8 cellular contexts compared by ENCODE assay signal in the genomic region with DNA sequence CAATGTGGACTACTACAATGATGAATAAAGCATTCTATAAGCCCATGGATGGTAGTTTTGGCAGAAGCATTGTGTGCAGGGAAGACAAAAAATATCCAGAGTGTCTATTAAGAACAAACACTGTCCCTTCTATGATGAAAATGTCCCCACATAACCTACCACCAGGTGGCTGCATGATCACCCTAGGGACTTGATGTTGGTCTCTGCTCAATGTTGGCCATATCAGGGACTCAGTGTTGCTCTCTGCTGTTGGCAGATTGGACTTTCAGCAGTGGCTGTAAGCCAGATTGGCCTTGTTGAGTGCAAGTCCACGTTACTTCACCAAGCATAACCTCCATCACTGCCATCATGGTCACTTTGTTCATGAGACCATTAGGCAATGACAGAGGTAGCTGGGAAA. TPM values are rescaled to one million over a fixed set of nuclear protein-coding genes. Genes with fewer than 3 reads are reported as not detected.
A peak's percentile ranks its signal among the peaks of the same experiment; 100 is the strongest.
DNase-seq lines count a peak whose midpoint lies in the region; ATAC-seq, FAIRE-seq and TF ChIP-seq lines count a peak whose summit lies in the region.
"Not testable (repeated sequence)": the region's sequence is repeated elsewhere in the genome, so short reads cannot be mapped to it uniquely, and the experiment has no call there.
"Had no signal": no experiment of that assay in that cellular context is flagged by ENCODE, and none has a peak within 500 bp of the region (broad histone marks: within the 10 kb centered on the region; RNA-seq: fewer than 3 reads in every experiment).

No MANE protein-coding gene starts in this region.

- not testable (repeated sequence) for H3K36me3 Mint-ChIP-seq in Caco-2 (ENCODE audit: insufficient read depth, unreplicated experiment)

- not testable (repeated sequence) for H3K27ac Mint-ChIP-seq in Caco-2 (ENCODE audit: unreplicated experiment)

- peak in 1 of 2 experiments; percentile 12; a peak in 1 of 4 replicates for TF ChIP-seq RAD21 in K562 (CRISPR knock-in tag; conservative IDR thresholded peaks at IDR 0.05 in 1 of 2, IDR thresholded peaks at IDR 0.05 in 1 of 2)

- not testable (repeated sequence) for H4K20me1 ChIP-seq in PC-9 (ENCODE audit: insufficient read depth); K562 (replicated peaks; ENCODE audit: control insufficient read depth, insufficient read depth, low read length)

- not testable (repeated sequence) for TF ChIP-seq POLR2A in GM18505 (IDR thresholded peaks at IDR 0.05; ENCODE audit: borderline replicate concordance, extremely low read depth, insufficient read depth, insufficient read length); NB4 (IDR thresholded peaks at IDR 0.05; ENCODE audit: extremely low read depth, insufficient read length); K562 (conservative IDR thresholded peaks at IDR 0.05)

- peaks cover 20% of the 10 kb centered on the region for H3K4me1 ChIP-seq in Caco-2
- H3K4me1 ChIP-seq in PC-9 (replicated peaks; ENCODE audit: insufficient read depth): 0 out of 2 replicates have a peak, but pooled peaks cover 12% of the 10 kb centered on the region
- H3K4me1 ChIP-seq in K562 (replicated peaks in 1 of 2; ENCODE audit: control insufficient read depth in 2 of 2, insufficient read depth in 2 of 2, low read length in 2 of 2): not testable (repeated sequence)

- POLR2A ChIA-PET in Caco-2 (lab: Charles Lee); PC-9 (lab: Charles Lee; ENCODE audit: unreplicated experiment); K562 (lab: Yijun Ruan, JAX): not testable (repeated sequence)

- not testable (repeated sequence) for H2AFZ ChIP-seq in PC-9; K562 (ENCODE audit: low read depth, low read length)

- not testable (repeated sequence) for H3K9ac ChIP-seq in K562 (ENCODE audit: insufficient read depth in 1 of 2, low read depth in 2 of 2, low read length in 2 of 2)

- H3K9me3 ChIP-seq in Caco-2; PC-9 (ENCODE audit: insufficient read depth, low read depth); K562 (replicated peaks; ENCODE audit: control insufficient read depth, insufficient read depth, low read depth, low read length): not testable (repeated sequence)

- not testable (repeated sequence) for H3K4me3 ChIP-seq in Caco-2 (ENCODE audit: low read depth, low read length); NB4 (ENCODE audit: low read depth, low read length); PC-9; K562

- intact Hi-C loops in Caco-2 (cut with micrococcal nuclease; ENCODE audit: unreplicated experiment); PC-9 (cut with micrococcal nuclease; ENCODE audit: unreplicated experiment); K562 (cut with micrococcal nuclease); left colon (cut with DNase I, micrococcal nuclease): not testable (repeated sequence)

- WGBS in K562 (ENCODE audit: insufficient coverage, low coverage, missing lambda C conversion rate): 0% methylated on average over 1 of the region's 1 CpG

- H3K9me2 ChIP-seq in PC-9 (ENCODE audit: insufficient read depth): not testable (repeated sequence)

- CTCF ChIA-PET in Caco-2 (lab: Charles Lee); PC-9 (lab: Charles Lee): not testable (repeated sequence)
- CTCF ChIA-PET in K562 (lab: Yijun Ruan, JAX; ENCODE audit: low intra/inter-chr PET ratio): interaction anchor here (0.6 to 1.2 kb wide), 2 partner anchors 361 to 1351 kb away, joined by 3 to 6 read pairs; no protein-coding TSS in a partner anchor

- BruUV-seq in Caco-2 (replicated peaks; lab: Mats Ljungman, UMichigan); PC-9 (replicated peaks; lab: Mats Ljungman, UMichigan); K562 (replicated peaks; lab: Mats Ljungman, UMichigan): not testable (repeated sequence)

- H3F3A ChIP-seq in PC-9 (ENCODE audit: insufficient read depth, low read depth): not testable (repeated sequence)

- not testable (repeated sequence) for H3K27me3 Mint-ChIP-seq in Caco-2 (ENCODE audit: insufficient read depth, unreplicated experiment)

- TF ChIP-seq CTCF in Caco-2 (IDR thresholded peaks at IDR 0.05; ENCODE audit: insufficient read depth in 1 of 2, low read depth in 1 of 2, low read length in 1 of 2, severe bottlenecking in 1 of 2, unreplicated experiment in 1 of 2) (peak; percentile 43 to 47), PC-9 (conservative IDR thresholded peaks at IDR 0.05) (0 out of 2 replicates have a peak, but pooled peaks have one; percentile 23), K562 (IDR thresholded peaks at IDR 0.05 in 2 of 3, conservative IDR thresholded peaks at IDR 0.05 in 1 of 3; ENCODE audit: insufficient read depth in 2 of 3, low read depth in 1 of 3, low read length in 3 of 3) (peak in 2 of 3 experiments; percentile 30 to 63; a peak in 4 of 6 replicates)
- TF ChIP-seq CTCF in NB4 (IDR thresholded peaks at IDR 0.05; ENCODE audit: low read depth, low read length): not testable (repeated sequence)

- not testable (repeated sequence) for H3K4me2 ChIP-seq in PC-9; K562 (ENCODE audit: insufficient read depth, low read length)

- not testable (repeated sequence) for H3K79me2 ChIP-seq in PC-9 (ENCODE audit: low read depth); K562 (ENCODE audit: control insufficient read depth, insufficient read depth, low read length)

- not testable (repeated sequence) for H3K36me3 ChIP-seq in Caco-2 (ENCODE audit: control insufficient read depth, insufficient read depth, low read length); PC-9 (ENCODE audit: low read depth); K562 (ENCODE audit: control insufficient read depth, insufficient read depth, low read length)

- not testable (repeated sequence) for H3K27ac ChIP-seq in PC-9; K562 (ENCODE audit: extremely low read depth, low read depth, low read length)

- H3K4me3 Mint-ChIP-seq in Caco-2 (ENCODE audit: unreplicated experiment): not testable (repeated sequence)

- peak; percentile 55 for ATAC-seq in GM18505 (IDR thresholded peaks at IDR 0.05; ENCODE audit: unreplicated experiment)
- peak; percentile 57 for ATAC-seq in HG03342 (IDR thresholded peaks at IDR 0.05; ENCODE audit: unreplicated experiment)
- peak; percentile 72 for ATAC-seq in K562
- ATAC-seq in left colon: peak; percentile 53

- H3K4me1 Mint-ChIP-seq in Caco-2 (ENCODE audit: low read depth, unreplicated experiment): peaks cover 17% of the 10 kb centered on the region

- not testable (repeated sequence) for FAIRE-seq in K562 (lab: Jason Lieb, UNC)

- H3K9me3 Mint-ChIP-seq in Caco-2 (ENCODE audit: unreplicated experiment): not testable (repeated sequence)

- peak in 1 of 2 experiments; percentile 55 for DNase-seq in Caco-2
- peak; percentile 17 for DNase-seq in NB4 (ENCODE audit: low read depth)
- not testable (repeated sequence) for DNase-seq in PC-9, left colon
- peak in 1 of 4 experiments; percentile 12 for DNase-seq in K562 (ENCODE audit: extremely low read depth in 1 of 4, low spot score in 3 of 4)

- not testable (repeated sequence) for TF ChIP-seq EP300 in K562 (IDR thresholded peaks at IDR 0.05; ENCODE audit: low read length)

- in situ Hi-C loops in K562 (cut with MboI): not testable (repeated sequence)

- H3K27me3 ChIP-seq in Caco-2 (replicated peaks; ENCODE audit: control insufficient read depth, insufficient read depth, low read length); PC-9 (ENCODE audit: insufficient read depth, low read depth); K562 (ENCODE audit: control insufficient read depth in 2 of 2, insufficient read depth in 2 of 2, low read length in 2 of 2): not testable (repeated sequence)

- not testable (repeated sequence) for H3K9me1 ChIP-seq in K562 (ENCODE audit: control insufficient read depth, insufficient read depth, low read length)

RNA-seq across cellular contexts. Expression of a gene that starts 44.2 kb away (rescaled TPM):
- total RNA-seq in Caco-2 (2022) (58.2 and 60.0 TPM in 2 replicates), PC-9 (2021) (11.4 and 13.3 TPM in 2 replicates), K562 (2014; rRNA removed) (not detected in 2 replicates), K562 (2014; rRNA removed; fragmentation: Illumina TruSeq; extraction: Trizol) (not detected in 2 replicates), K562 (2015; rRNA removed; fragmentation: Illumina TruSeq; extraction: Trizol) (not detected in 2 replicates), K562 (2021) (0.07 and 0.16 TPM in 2 replicates), left colon (100 to 1,000 TPM; 309 to 343 TPM)
- total RNA-seq in K562 (2011; cell fraction: chromatin; rRNA removed; ENCODE audit: low replicate concordance): not detected in 2 replicates
- not detected in 2 replicates for total RNA-seq in K562 (2011; cell fraction: nucleolus; rRNA removed)
- total RNA-seq in K562 (2011; cell fraction: nucleoplasm; rRNA removed): not detected in 2 replicates
- polyA plus RNA-seq in K562 (2011; rRNA removed) (not detected in 2 replicates), K562 (2014; fragmentation: Illumina TruSeq; extraction: Trizol) (not detected in 2 replicates), K562 (2014; fragmentation: Nextera tagmentation; extraction: Ambion mirVana) (not detected), K562 (2014; rRNA removed) (not detected in 2 replicates)
- not detected in 2 replicates for polyA plus RNA-seq in K562 (2011; cell fraction: cytosol; rRNA removed)
- not detected in 2 replicates for polyA plus RNA-seq in K562 (2011; cell fraction: nucleus; rRNA removed)
- not detected in 2 replicates for polyA plus RNA-seq in K562 (2012)
- polyA minus RNA-seq in K562 (2011; rRNA and poly(A)+ RNA removed): not detected in 2 replicates
- polyA minus RNA-seq in K562 (2011; cell fraction: cytosol; rRNA and poly(A)+ RNA removed): 0.82 TPM in 1 of 2 replicates, not detected in the other
- polyA minus RNA-seq in K562 (2011; cell fraction: nucleus; rRNA and poly(A)+ RNA removed): not detected in 2 replicates
- total RNA-seq: SJCRH30 had no signal

Comparison
In these comparisons a context has a peak if more than half of its experiments do, and no peak if none do; other contexts are left out.
1. RNA of a gene that starts 44.2 kb away (total RNA-seq): 309 to 343 TPM in left colon, 58.2 to 60.0 TPM in Caco-2 and 11.4 to 13.3 TPM in PC-9; 0.07 to 0.16 TPM in K562; every median in the first group is over 10 times any median in the second.
2. Peak in every context shown above with its lines, with median percentiles within 50 percentile points of each other: ATAC-seq.